ENCODE assay signal across 24 cellular contexts in the genomic region with DNA sequence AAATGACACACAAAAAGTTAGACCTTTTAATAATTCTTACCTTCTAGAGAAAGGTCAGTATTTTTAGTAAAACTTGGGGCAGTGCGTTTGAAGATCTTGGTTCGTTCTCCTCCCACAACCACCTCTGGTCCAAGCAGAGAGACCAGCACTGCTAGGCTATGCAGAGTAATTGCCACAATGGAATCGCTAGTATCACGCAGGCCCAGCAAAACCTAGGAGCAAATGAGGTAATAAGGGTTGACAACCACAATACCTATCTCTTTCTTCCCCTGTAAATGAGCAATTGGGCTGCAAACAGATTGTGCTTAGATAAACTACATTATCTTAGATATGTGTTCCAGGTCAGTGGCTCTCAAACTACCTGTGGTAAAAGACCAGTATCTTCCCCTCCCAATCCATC.
"Had no signal": no experiment of that assay in that cellular context is flagged by ENCODE, and none has a peak within 500 bp of the region (broad histone marks: within the 10 kb centered on the region; RNA-seq: fewer than 3 reads in every experiment).

No MANE protein-coding gene starts in this region.

- H3K27ac ChIP-seq: Peyer's patch had no signal

- H3K9me3 ChIP-seq: Peyer's patch had no signal

- H3K4me1 ChIP-seq: Peyer's patch had no signal

- H3K4me3 ChIP-seq: Peyer's patch had no signal

- H3K27me3 Mint-ChIP-seq: activated CD4-positive, alpha-beta T cell treated with anti-CD3 and anti-CD28 coated beads for 36 hours; activated CD4-positive, alpha-beta T cell treated with anti-CD3 and anti-CD28 coated beads, Interleukin-2, amount 10 ng/mL, durations not matched to agents 7 days and 5 days; activated naive CD4-positive, alpha-beta T cell treated with anti-CD3 and anti-CD28 coated beads, Interleukin-2, amount 10 ng/mL, durations not matched to agents 7 days and 5 days; activated naive CD8-positive, alpha-beta T cell; activated naive CD8-positive, alpha-beta T cell treated with anti-CD3 and anti-CD28 coated beads, Interleukin-2, amount 50 U/mL, for 24 hours; brain had no signal

- H3K27me3 ChIP-seq: Peyer's patch had no signal

- ATAC-seq: activated CD4-positive, alpha-beta T cell treated with anti-CD3 and anti-CD28 coated beads for 36 hours; activated CD8-positive, alpha-beta T cell treated with anti-CD3 and anti-CD28 coated beads, Interleukin-2, amount 10 ng/mL, durations not matched to agents 7 days and 5 days; activated naive CD8-positive, alpha-beta T cell treated with anti-CD3 and anti-CD28 coated beads, Interleukin-2, amount 50 U/mL, for 24 hours; activated T-cell treated with anti-CD3 and anti-CD28 coated beads, Interleukin-2, amount 50 U/mL, for 4 hours had no signal

- H3K4me1 Mint-ChIP-seq: activated CD4-positive, alpha-beta T cell treated with anti-CD3 and anti-CD28 coated beads for 36 hours; activated naive CD8-positive, alpha-beta T cell treated with anti-CD3 and anti-CD28 coated beads, Interleukin-2, amount 50 U/mL, for 24 hours; brain had no signal

- H3K9me3 Mint-ChIP-seq: activated CD4-positive, alpha-beta T cell treated with anti-CD3 and anti-CD28 coated beads, Interleukin-2, amount 10 ng/mL, durations not matched to agents 7 days and 5 days; activated naive CD4-positive, alpha-beta T cell treated with anti-CD3 and anti-CD28 coated beads, Interleukin-2, amount 10 ng/mL, durations not matched to agents 7 days and 5 days; activated naive CD8-positive, alpha-beta T cell treated with anti-CD3 and anti-CD28 coated beads, Interleukin-2, amount 50 U/mL, for 24 hours; activated T-cell treated with anti-CD3 and anti-CD28 coated beads, Interleukin-2, amount 50 U/mL, for 4 hours; brain had no signal

- DNase-seq: activated CD4-positive, alpha-beta T cell treated with anti-CD3 and anti-CD28 coated beads for 36 hours; activated CD4-positive, alpha-beta T cell treated with anti-CD3 and anti-CD28 coated beads, Interleukin-2, amount 10 ng/mL, durations not matched to agents 7 days and 5 days; activated CD4-positive, alpha-beta T cell treated with anti-CD3 and anti-CD28 coated beads, Interleukin-2, amount 50 U/mL, for 48 hours; activated CD8-positive, alpha-beta T cell treated with anti-CD3 and anti-CD28 coated beads, Interleukin-2, amount 10 ng/mL, durations not matched to agents 7 days and 5 days; activated effector memory CD4-positive, alpha-beta T cell treated with Interleukin-2 at 50 U/mL for 16 hours; activated naive CD4-positive, alpha-beta T cell treated with anti-CD3 and anti-CD28 coated beads, Interleukin-2, amount 10 ng/mL, durations not matched to agents 7 days and 5 days; activated naive CD8-positive, alpha-beta T cell treated with anti-CD3 and anti-CD28 coated beads, Interleukin-2, amount 50 U/mL, for 24 hours; activated T-cell treated with anti-CD3 and anti-CD28 coated beads, Interleukin-2, amount 50 U/mL, for 4 hours; anterior cingulate cortex; caudate nucleus; cerebellar nuclear complex; NCI-H1105; NCI-H1417 treated with DMSO at 0.1 percent for 48 hours; NCI-H187 treated with DMSO at 0.1 percent for 48 hours; NCI-H2081; NCI-H2171 treated with DMSO at 0.1 percent for 48 hours; NCI-H2227 treated with DMSO at 0.1 percent for 48 hours; NCI-H446; NCI-H510A treated with DMSO at 0.1 percent for 48 hours; Peyer's patch; RPMI8226; SIG-M5 had no signal

- H3K27ac Mint-ChIP-seq: activated CD4-positive, alpha-beta T cell treated with anti-CD3 and anti-CD28 coated beads for 36 hours; activated CD4-positive, alpha-beta T cell treated with anti-CD3 and anti-CD28 coated beads, Interleukin-2, amount 10 ng/mL, durations not matched to agents 7 days and 5 days; activated CD8-positive, alpha-beta T cell treated with anti-CD3 and anti-CD28 coated beads, Interleukin-2, amount 10 ng/mL, durations not matched to agents 7 days and 5 days; activated naive CD4-positive, alpha-beta T cell treated with anti-CD3 and anti-CD28 coated beads, Interleukin-2, amount 10 ng/mL, durations not matched to agents 7 days and 5 days; activated naive CD8-positive, alpha-beta T cell; activated naive CD8-positive, alpha-beta T cell treated with anti-CD3 and anti-CD28 coated beads, Interleukin-2, amount 50 U/mL, for 24 hours; brain had no signal

- H3K4me3 Mint-ChIP-seq: activated CD4-positive, alpha-beta T cell treated with anti-CD3 and anti-CD28 coated beads for 36 hours; activated CD4-positive, alpha-beta T cell treated with anti-CD3 and anti-CD28 coated beads, Interleukin-2, amount 10 ng/mL, durations not matched to agents 7 days and 5 days; activated CD8-positive, alpha-beta T cell treated with anti-CD3 and anti-CD28 coated beads, Interleukin-2, amount 10 ng/mL, durations not matched to agents 7 days and 5 days; activated naive CD4-positive, alpha-beta T cell treated with anti-CD3 and anti-CD28 coated beads, Interleukin-2, amount 10 ng/mL, durations not matched to agents 7 days and 5 days; activated naive CD8-positive, alpha-beta T cell; activated naive CD8-positive, alpha-beta T cell treated with anti-CD3 and anti-CD28 coated beads, Interleukin-2, amount 50 U/mL, for 24 hours; activated T-cell treated with anti-CD3 and anti-CD28 coated beads, Interleukin-2, amount 50 U/mL, for 4 hours; brain had no signal
